ENCODE assay signal across 8 cellular contexts in genomic region chr6:16761469-16762264, GRCh38. TPM values are rescaled to one million over a fixed set of nuclear protein-coding genes. Genes with fewer than 3 reads are reported as not detected.
A peak's percentile ranks its signal among the peaks of the same experiment; 100 is the strongest.
DNase-seq lines count a peak whose midpoint lies in the region; ATAC-seq and TF ChIP-seq lines count a peak whose summit lies in the region.

No MANE protein-coding gene starts in this region.

- DNase-seq in AG09319 (ENCODE audit: extremely low read depth, low read depth) (peak; percentile 80), NCI-H748 treated with DMSO at 0.1 percent for 48 hours (lab: John Stamatoyannopoulos, UW) (peak; percentile 81), endodermal cell (peak; percentile 95), midbrain (lab: John Stamatoyannopoulos, UW) (peak; percentile 80)
- peak; percentile 69 for DNase-seq in activated CD8-positive, alpha-beta memory T cell treated with anti-CD3 and anti-CD28 coated beads, Interleukin-2, amount 50 U/mL, for 1 hour (ENCODE audit: extremely low read depth)
- peak; percentile 65 to 72 for DNase-seq in stimulated activated CD8-positive, alpha-beta memory T cell treated with anti-CD3 and anti-CD28 coated beads, Interleukin-15, amount 100 ng/mL, for 48 hours (ENCODE audit: low read depth in 2 of 2)

- H3K9ac ChIP-seq in endodermal cell (ENCODE audit: extremely low read depth, low read length, poor library complexity, severe bottlenecking): peak overlapping the region; percentile 70

- H3K9me3 Mint-ChIP-seq in endodermal cell: no peaks in the 10 kb centered on the region

- TF ChIP-seq CTCF in AG09319 (IDR thresholded peaks at IDR 0.05; ENCODE audit: low read depth, low read length): no peak; the same call in 1 of the 2 replicates
- TF ChIP-seq CTCF in endodermal cell (conservative IDR thresholded peaks at IDR 0.05): peak; percentile 43

- no peak overlapping the region for H3K27ac ChIP-seq in endodermal cell (ENCODE audit: low read depth, low read length)

- no peaks in the 10 kb centered on the region for H3K36me3 ChIP-seq in endodermal cell (ENCODE audit: control insufficient read depth, insufficient read depth, low read length)

- H3K9me3 ChIP-seq in endodermal cell (ENCODE audit: control insufficient read depth, low read length): no peaks in the 10 kb centered on the region

- peak overlapping the region; percentile 91 for H3K4me3 ChIP-seq in endodermal cell (ENCODE audit: low read length)

- H3K4me1 ChIP-seq in endodermal cell (ENCODE audit: control insufficient read depth, insufficient read depth, low read length): peaks cover 9% of the 10 kb centered on the region

- H3K27me3 ChIP-seq in endodermal cell (ENCODE audit: control insufficient read depth, insufficient read depth, low read length, poor library complexity, severe bottlenecking): peaks cover 9% of the 10 kb centered on the region

- peak overlapping the region; percentile 80 for H3K27ac Mint-ChIP-seq in endodermal cell

- peaks cover 3% of the 10 kb centered on the region for H3K27me3 Mint-ChIP-seq in endodermal cell (ENCODE audit: insufficient read depth)

- peak overlapping the region; percentile 84 for H3K4me3 Mint-ChIP-seq in endodermal cell

- no peaks in the 10 kb centered on the region for H3K36me3 Mint-ChIP-seq in endodermal cell (ENCODE audit: low read depth)

- H3K4me1 Mint-ChIP-seq in endodermal cell: peaks cover 17% of the 10 kb centered on the region

- ATAC-seq in GM18867 (IDR thresholded peaks at IDR 0.05; ENCODE audit: unreplicated experiment): peak; percentile 42
- ATAC-seq in HG03097 (IDR thresholded peaks at IDR 0.05; ENCODE audit: low FRiP score, unreplicated experiment): peak; percentile 38

- 0 to 1% methylated on average over 16 to 62 of the region's 72 CpGs for WGBS in endodermal cell (ENCODE audit: insufficient coverage in 1 of 2, insufficient read length in 1 of 2), 2 experiments

RNA-seq across cellular contexts. Expression of gene ATXN1, which starts 0.4 kb away (rescaled TPM):
- 10 to 100 TPM; 10.4 to 15.9 TPM for total RNA-seq in endodermal cell
- polyA plus RNA-seq in endodermal cell (2013, experiment 1 of 2): 4.0 TPM
- 4.2 TPM for polyA plus RNA-seq in endodermal cell (2013, experiment 2 of 2)
